ENCODE assay signal across 1 cellular context in the genomic region with DNA sequence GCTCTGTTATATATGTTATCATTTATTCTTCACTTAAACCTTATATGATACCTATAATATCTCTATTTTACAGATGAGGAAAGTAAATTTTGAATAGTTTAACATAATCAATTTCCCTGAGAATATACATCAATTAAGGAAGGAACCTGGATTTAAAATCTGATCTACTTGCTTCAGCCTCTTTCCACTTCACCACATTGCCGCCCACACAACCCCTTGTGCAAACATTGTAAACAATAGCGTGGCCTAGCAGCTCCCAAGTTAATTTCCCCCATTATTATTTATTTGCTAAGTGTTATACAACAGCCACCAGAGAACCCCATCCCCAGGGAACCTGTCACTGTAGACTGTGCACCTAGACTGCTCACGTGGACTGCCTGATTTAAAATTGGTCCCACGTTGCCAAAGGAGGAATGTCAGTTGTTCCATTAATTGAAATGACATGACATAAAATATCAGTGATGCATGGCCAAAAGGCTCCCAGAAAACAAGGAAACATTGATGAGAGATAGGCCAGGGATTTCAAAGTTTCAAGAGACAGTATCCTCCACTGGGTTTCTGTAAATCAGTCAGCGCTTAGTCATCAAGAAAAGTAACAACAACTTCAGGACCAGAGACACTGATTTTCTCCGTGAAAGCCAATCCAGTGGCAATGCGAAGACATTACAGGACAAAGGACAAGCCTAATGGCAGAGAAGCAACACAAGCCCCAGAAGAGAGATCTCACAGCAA.
TF ChIP-seq lines count a peak whose summit lies in the region.

No MANE protein-coding gene starts in this region.

TF ChIP-seq in endothelial cell of umbilical vein, 7 proteins besides CTCF, POLR2A, EP300 and RAD21:
- TF ChIP-seq MAX (IDR thresholded peaks at IDR 0.05; ENCODE audit: insufficient read depth, insufficient read length) (no peak), MYC (IDR thresholded peaks at IDR 0.05; ENCODE audit: low read depth, low read length) (no peak), JUN (IDR thresholded peaks at IDR 0.05; ENCODE audit: borderline replicate concordance, insufficient read depth, insufficient read length, low read depth) (no peak), POLR2AphosphoS5 (IDR thresholded peaks at IDR 0.05; ENCODE audit: insufficient read depth, low read depth, low read length) (no peak), EZH2 (IDR thresholded peaks at IDR 0.05; ENCODE audit: borderline replicate concordance, low read depth, low read length, severe bottlenecking) (no peak), FOS (IDR thresholded peaks at IDR 0.05; ENCODE audit: borderline replicate concordance, insufficient read depth, low read length) (no peak), GATA2 (IDR thresholded peaks at IDR 0.05; ENCODE audit: insufficient read depth, insufficient read length, low read depth, low read length) (no peak)
